In genomic region chr1:78254517-78254916, GRCh38 we compare ENCODE assay signal across 21 cellular contexts.
A peak's percentile ranks its signal among the peaks of the same experiment; 100 is the strongest.
DNase-seq lines count a peak whose midpoint lies in the region; ATAC-seq and TF ChIP-seq lines count a peak whose summit lies in the region.
"Had no signal": no experiment of that assay in that cellular context is flagged by ENCODE, and none has a peak within 500 bp of the region (broad histone marks: within the 10 kb centered on the region; RNA-seq: fewer than 3 reads in every experiment).

No MANE protein-coding gene starts in this region.

- H3K36me3 ChIP-seq in SK-N-SH (replicated peaks in 1 of 2; ENCODE audit: control insufficient read depth in 1 of 2, insufficient read depth in 2 of 2, low read length in 1 of 2): no peaks in the 10 kb centered on the region
- H3K36me3 ChIP-seq: esophagus muscularis mucosa, upper lobe of right lung had no signal

- POLR2A ChIA-PET in SK-N-SH (lab: Yijun Ruan, JAX): no interaction called here

- H3K4me2 ChIP-seq in SK-N-SH: no peak overlapping the region
- H3K4me2 ChIP-seq: hepatocyte had no signal

- no peaks in the 10 kb centered on the region for H3K4me1 ChIP-seq in SK-N-SH (ENCODE audit: control insufficient read depth in 1 of 2, insufficient read depth in 2 of 2, low read depth in 1 of 2, low read length in 1 of 2)
- H3K4me1 ChIP-seq: esophagus muscularis mucosa, upper lobe of right lung had no signal

- no peaks in the 10 kb centered on the region for H3K9me2 ChIP-seq in SK-N-SH

- TF ChIP-seq RAD21 in SK-N-SH (IDR thresholded peaks at IDR 0.05; ENCODE audit: low read length): no peak

- H3F3A ChIP-seq in SK-N-SH (replicated peaks; ENCODE audit: insufficient read depth): no peaks in the 10 kb centered on the region

- WGBS in SK-N-SH (ENCODE audit: low lambda C conversion rate): 68% methylated on average over 3 of the region's 3 CpGs

- H3K79me2 ChIP-seq in SK-N-SH (ENCODE audit: insufficient read depth): no peaks in the 10 kb centered on the region
- H3K79me2 ChIP-seq: hepatocyte had no signal

- H3K4me3 ChIP-seq in SK-N-SH (ENCODE audit: low read depth in 2 of 2, low read length in 1 of 2): no peak overlapping the region
- no peak overlapping the region for H3K4me3 ChIP-seq in fibroblast of mammary gland (ENCODE audit: control insufficient read depth, low read depth, low read length)
- H3K4me3 ChIP-seq: dorsolateral prefrontal cortex, esophagus muscularis mucosa, hepatocyte, SK-N-MC, upper lobe of right lung had no signal

- H3K9ac ChIP-seq in SK-N-SH: no peak overlapping the region

- no peak for TF ChIP-seq EP300 in SK-N-SH (IDR thresholded peaks at IDR 0.05; ENCODE audit: borderline replicate concordance in 1 of 2, low read depth in 1 of 2, low read length in 1 of 2)

- H3K27me3 ChIP-seq in SK-N-SH (ENCODE audit: insufficient read depth): no peaks in the 10 kb centered on the region
- H3K27me3 ChIP-seq: esophagus muscularis mucosa, hepatocyte, upper lobe of right lung had no signal

- no peak overlapping the region for H3K27ac ChIP-seq in SK-N-SH (ENCODE audit: low read depth in 2 of 2, low read length in 1 of 2)
- H3K27ac ChIP-seq: 22Rv1, dorsolateral prefrontal cortex, esophagus muscularis mucosa, hepatocyte, SK-N-MC, upper lobe of right lung had no signal

- TF ChIP-seq CTCF in SK-N-SH (IDR thresholded peaks at IDR 0.05) (no peak), fibroblast of mammary gland (conservative IDR thresholded peaks at IDR 0.05; ENCODE audit: control insufficient read depth, insufficient read depth, low read depth, low read length) (no peak)

- no peak for ATAC-seq in SK-N-SH treated with all-trans-retinoic acid at 6 μM for 48 hours
- ATAC-seq: stimulated activated naive CD8-positive, alpha-beta T cell treated with anti-CD3 and anti-CD28 coated beads, Interleukin-15, Interleukin-2, amounts not matched to agents 100 U/mL and 50 U/mL, for 24 hours; upper lobe of right lung had no signal

- H2AFZ ChIP-seq in SK-N-SH (ENCODE audit: low read depth): no peak overlapping the region
- H2AFZ ChIP-seq: hepatocyte had no signal

- DNase-seq in SK-N-SH (no peak), RKO (ENCODE audit: low spot score) (peak; percentile 10), fibroblast of mammary gland (ENCODE audit: low read depth) (peak; percentile 92), stromal cell of bone marrow (ENCODE audit: low read depth) (peak; percentile 86), putamen (ENCODE audit: low spot score) (no peak), foreskin melanocyte (no peak), activated gamma-delta T cell (lab: John Stamatoyannopoulos, UW) (no peak)
- DNase-seq: activated CD4-positive, alpha-beta T cell treated with anti-CD3 and anti-CD28 coated beads, Interleukin-2, amount 10 ng/mL, durations not matched to agents 7 days and 5 days; activated T-cell treated with anti-CD3 and anti-CD28 coated beads, Interleukin-2, amount 50 U/mL, for 1 hour; dorsolateral prefrontal cortex; H9; kidney; NCI-H2029 treated with DMSO at 0.1 percent for 48 hours; NCI-H526; stimulated activated naive CD8-positive, alpha-beta T cell treated with anti-CD3 and anti-CD28 coated beads, Interleukin-15, Interleukin-2, amounts not matched to agents 100 U/mL and 50 U/mL, for 24 hours; upper lobe of right lung had no signal

- CTCF ChIA-PET in SK-N-SH (lab: Yijun Ruan, JAX): no interaction called here

- H4K20me1 ChIP-seq in SK-N-SH (ENCODE audit: insufficient read depth): no peaks in the 10 kb centered on the region

- no peaks in the 10 kb centered on the region for H3K9me3 ChIP-seq in SK-N-SH
- H3K9me3 ChIP-seq: upper lobe of right lung had no signal

TF ChIP-seq in SK-N-SH, 30 proteins besides CTCF, POLR2A, EP300 and RAD21:
- TF ChIP-seq RXRA (IDR thresholded peaks at IDR 0.05; ENCODE audit: borderline replicate concordance, low read depth) (no peak), PBX3 (IDR thresholded peaks at IDR 0.05) (peak; percentile 50; the same call in 1 of the 2 replicates)

TF ChIP-seq in SK-N-SH treated with all-trans-retinoic acid at 6 μM for 48 hours, 23 proteins besides CTCF, POLR2A, EP300 and RAD21:
- TF ChIP-seq TSHZ2 (CRISPR knock-in tag; IDR thresholded peaks at IDR 0.05) (no peak), OSR1 (CRISPR knock-in tag; IDR thresholded peaks at IDR 0.05) (no peak), ZFP3 (CRISPR knock-in tag; IDR thresholded peaks at IDR 0.05) (no peak), RARB (CRISPR knock-in tag; IDR thresholded peaks at IDR 0.05) (no peak), TOX (CRISPR knock-in tag; IDR thresholded peaks at IDR 0.05; ENCODE audit: borderline replicate concordance) (no peak), GLIS3 (CRISPR knock-in tag; IDR thresholded peaks at IDR 0.05) (no peak), TCF4 (CRISPR knock-in tag; IDR thresholded peaks at IDR 0.05; ENCODE audit: borderline replicate concordance) (no peak), CREB5 (CRISPR knock-in tag; IDR thresholded peaks at IDR 0.05; ENCODE audit: low read depth) (no peak), ZC3H10 (CRISPR knock-in tag; IDR thresholded peaks at IDR 0.05) (no peak), ZFP30 (CRISPR knock-in tag; IDR thresholded peaks at IDR 0.05) (no peak), ZNF565 (CRISPR knock-in tag; conservative IDR thresholded peaks at IDR 0.05; ENCODE audit: low read depth) (no peak), BACH2 (CRISPR knock-in tag; IDR thresholded peaks at IDR 0.05; ENCODE audit: borderline replicate concordance) (no peak), ISL1 (CRISPR knock-in tag; IDR thresholded peaks at IDR 0.05) (no peak)

Comparison
In these comparisons a context has a peak if more than half of its experiments do, and no peak if none do; other contexts are left out.
1. DNase-seq: peak in RKO (single experiment), fibroblast of mammary gland (single experiment) and stromal cell of bone marrow (single experiment); none in SK-N-SH (single experiment), putamen (single experiment), foreskin melanocyte (single experiment) and activated gamma-delta T cell (single experiment).